In genomic region chrX:54807524-54808108, GRCh38 we compare ENCODE assay signal across 8 cellular contexts. TPM values are rescaled to one million over a fixed set of nuclear protein-coding genes. Genes with fewer than 3 reads are reported as not detected.
DNase-seq lines count a peak whose midpoint lies in the region; ATAC-seq lines count a peak whose summit lies in the region.

A gene with protein sequence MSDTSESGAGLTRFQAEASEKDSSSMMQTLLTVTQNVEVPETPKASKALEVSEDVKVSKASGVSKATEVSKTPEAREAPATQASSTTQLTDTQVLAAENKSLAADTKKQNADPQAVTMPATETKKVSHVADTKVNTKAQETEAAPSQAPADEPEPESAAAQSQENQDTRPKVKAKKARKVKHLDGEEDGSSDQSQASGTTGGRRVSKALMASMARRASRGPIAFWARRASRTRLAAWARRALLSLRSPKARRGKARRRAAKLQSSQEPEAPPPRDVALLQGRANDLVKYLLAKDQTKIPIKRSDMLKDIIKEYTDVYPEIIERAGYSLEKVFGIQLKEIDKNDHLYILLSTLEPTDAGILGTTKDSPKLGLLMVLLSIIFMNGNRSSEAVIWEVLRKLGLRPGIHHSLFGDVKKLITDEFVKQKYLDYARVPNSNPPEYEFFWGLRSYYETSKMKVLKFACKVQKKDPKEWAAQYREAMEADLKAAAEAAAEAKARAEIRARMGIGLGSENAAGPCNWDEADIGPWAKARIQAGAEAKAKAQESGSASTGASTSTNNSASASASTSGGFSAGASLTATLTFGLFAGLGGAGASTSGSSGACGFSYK (plus strand): TSS chrX:54807745. CDS start chrX:54809332, 1,587 bp downstream.

- in situ Hi-C loops in ACHN (cut with HindIII; ENCODE audit: low pct_ligation_motif_present, low pct_unique_long_range_greater_than_20kb, low sequenced_read_pairs): no loop called here

- ATAC-seq in GM19467 (IDR thresholded peaks at IDR 0.05; ENCODE audit: unreplicated experiment): no peak

- H3K36me3 ChIP-seq in skeletal muscle satellite cell (ENCODE audit: insufficient read depth, low read length): peaks cover 14% of the 10 kb centered on the region

- DNase-seq in ACHN (peak; percentile 22), HT-29 (ENCODE audit: low spot score) (peak; percentile 11), UCSD-AML1 (lab: John Stamatoyannopoulos, UW; ENCODE audit: unreplicated experiment) (peak; percentile 61), iris pigment epithelial cell (ENCODE audit: low read depth) (peak; percentile 33), SIG-M5 treated with dmso at 0.1 percent for 504 hours (lab: John Stamatoyannopoulos, UW; ENCODE audit: unreplicated experiment) (no peak)

- peak within 1 kb of the TSS; percentile 97 for H3K27ac ChIP-seq in cingulate gyrus (ENCODE audit: low read depth, low read length)

- H3K27me3 ChIP-seq in skeletal muscle satellite cell (ENCODE audit: control insufficient read depth, insufficient read depth, low read length): peaks cover 25% of the 10 kb centered on the region

- peak within 1 kb of the TSS; percentile 89 for H3K9ac ChIP-seq in skeletal muscle satellite cell (ENCODE audit: low read depth, low read length)

- peaks cover 6% of the 10 kb centered on the region for H3K4me1 ChIP-seq in skeletal muscle satellite cell (ENCODE audit: control insufficient read depth, insufficient read depth, low read length)

- H3K4me3 ChIP-seq in skeletal muscle satellite cell (ENCODE audit: low read length): peak within 1 kb of the TSS; percentile 82

- peak within 1 kb of the TSS; percentile 90 for H3K4me2 ChIP-seq in skeletal muscle satellite cell (ENCODE audit: low read length)

- no peaks in the 10 kb centered on the region for H3K9me3 ChIP-seq in skeletal muscle satellite cell (replicated peaks; ENCODE audit: low read length)

RNA-seq across cellular contexts. Expression of the gene that starts here (rescaled TPM):
- 32.8 and 35.4 TPM in 2 replicates for total RNA-seq in HT-29 (2014; rRNA removed; shearing (Covaris generic))
- 115 and 168 TPM in 2 replicates for total RNA-seq in skeletal muscle satellite cell (2012; rRNA removed)
